19 cellular contexts compared by ENCODE assay signal in the genomic region with DNA sequence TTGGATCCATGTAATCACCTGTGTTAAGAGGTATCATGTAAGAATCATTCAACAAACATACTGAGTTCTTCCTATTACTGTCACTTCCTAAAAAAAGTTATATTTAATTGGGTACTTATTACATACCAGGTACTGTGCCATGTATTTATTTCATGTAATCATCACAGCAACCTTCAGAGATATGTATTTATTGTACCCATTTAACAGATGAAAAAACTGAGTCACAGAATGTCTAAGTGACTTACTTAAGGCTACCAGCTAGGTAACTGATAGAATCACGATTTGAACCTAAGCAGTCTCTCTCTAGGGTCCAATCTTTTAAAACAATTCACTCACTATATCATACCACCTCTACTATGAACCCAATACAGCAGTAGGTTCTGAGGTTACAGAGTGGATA. TPM values are rescaled to one million over a fixed set of nuclear protein-coding genes. Genes with fewer than 3 reads are reported as not detected.
DNase-seq lines count a peak whose midpoint lies in the region; ATAC-seq and TF ChIP-seq lines count a peak whose summit lies in the region.
"Had no signal": no experiment of that assay in that cellular context is flagged by ENCODE, and none has a peak within 500 bp of the region (broad histone marks: within the 10 kb centered on the region; RNA-seq: fewer than 3 reads in every experiment).

No MANE protein-coding gene starts in this region.

- H3K4me1 ChIP-seq in CD8-positive, alpha-beta T cell (ENCODE audit: insufficient read depth, low read length), result peaks cover 44% of the 10 kb centered on the region
- H3K4me1 ChIP-seq in effector memory CD4-positive, alpha-beta T cell (ENCODE audit: control insufficient read depth, insufficient read depth, low read length, poor library complexity, severe bottlenecking), result peaks cover 37% of the 10 kb centered on the region

- H3K36me3 Mint-ChIP-seq in T-helper 1 cell treated with Interleukin-12 subunit alpha and Interleukin-12 subunit beta and Interleukin-4 antibody, amounts not matched to agents 30 μg/mL and 1 μg/mL, for 36 hours (ENCODE audit: low read depth), result peaks cover 57% of the 10 kb centered on the region
- H3K36me3 Mint-ChIP-seq in CD8-positive, alpha-beta T cell, result peaks cover 62% of the 10 kb centered on the region
- H3K36me3 Mint-ChIP-seq in activated naive CD4-positive, alpha-beta T cell treated with anti-CD3 and anti-CD28 coated beads, Interleukin-2, amount 50 U/mL, for 72 hours, result peaks cover 67 to 69% of the 10 kb centered on the region in 2 donors
- peaks cover 7% of the 10 kb centered on the region for H3K36me3 Mint-ChIP-seq in natural killer cell

- no peak for TF ChIP-seq CTCF in CD8-positive, alpha-beta T cell (IDR thresholded peaks at IDR 0.05)
- no peak for TF ChIP-seq CTCF in natural killer cell (IDR thresholded peaks at IDR 0.05)

- peaks cover 50% of the 10 kb centered on the region for H3K4me1 Mint-ChIP-seq in T-helper 1 cell treated with Interleukin-12 subunit alpha and Interleukin-12 subunit beta and Interleukin-4 antibody, amounts not matched to agents 30 μg/mL and 1 μg/mL, for 36 hours (ENCODE audit: low read depth)
- peaks cover 64% of the 10 kb centered on the region for H3K4me1 Mint-ChIP-seq in CD8-positive, alpha-beta T cell (ENCODE audit: low read depth)
- peaks cover 53 to 79% of the 10 kb centered on the region in 2 donors for H3K4me1 Mint-ChIP-seq in natural killer cell

- no peaks in the 10 kb centered on the region for H3K27me3 Mint-ChIP-seq in T-helper 1 cell treated with Interleukin-12 subunit alpha and Interleukin-12 subunit beta and Interleukin-4 antibody, amounts not matched to agents 30 μg/mL and 1 μg/mL, for 36 hours (ENCODE audit: low read depth)
- no peaks in the 10 kb centered on the region for H3K27me3 Mint-ChIP-seq in CD8-positive, alpha-beta T cell (ENCODE audit: low read depth)
- no peaks in the 10 kb centered on the region for H3K27me3 Mint-ChIP-seq in natural killer cell (ENCODE audit: low read depth in 2 of 2)

- H3K27me3 ChIP-seq in CD8-positive, alpha-beta T cell (ENCODE audit: insufficient read depth, low read length), result no peaks in the 10 kb centered on the region
- H3K27me3 ChIP-seq in effector memory CD4-positive, alpha-beta T cell (replicated peaks; ENCODE audit: control insufficient read depth, insufficient read depth, low read length, poor library complexity, severe bottlenecking), result no peaks in the 10 kb centered on the region
- H3K27me3 ChIP-seq: ascending aorta, sigmoid colon had no signal

- ATAC-seq in CD8-positive, alpha-beta T cell, result no peak
- no peak for ATAC-seq in activated naive CD4-positive, alpha-beta T cell treated with anti-CD3 and anti-CD28 coated beads, Interleukin-2, amount 50 U/mL, for 72 hours
- ATAC-seq in natural killer cell, result no peak
- ATAC-seq in GM21619 (IDR thresholded peaks at IDR 0.05; ENCODE audit: unreplicated experiment), result no peak
- ATAC-seq: WTC11 had no signal

- CTCF ChIA-PET in CD8-positive, alpha-beta T cell (lab: Charles Lee), result interaction anchor here (0.6 to 5.5 kb wide), 5 partner anchors 16 to 287 kb away, joined by 3 to 53 read pairs (median 4); a partner anchor contains a TSS

- H3K4me3 Mint-ChIP-seq in T-helper 1 cell treated with Interleukin-12 subunit alpha and Interleukin-12 subunit beta and Interleukin-4 antibody, amounts not matched to agents 30 μg/mL and 1 μg/mL, for 36 hours, result peak overlapping the region; percentile 49
- H3K4me3 Mint-ChIP-seq in CD8-positive, alpha-beta T cell, result peak overlapping the region; percentile 15
- H3K4me3 Mint-ChIP-seq in natural killer cell, result peak overlapping the region; percentile 62

- H3K9me3 Mint-ChIP-seq in T-helper 1 cell treated with Interleukin-12 subunit alpha and Interleukin-12 subunit beta and Interleukin-4 antibody, amounts not matched to agents 30 μg/mL and 1 μg/mL, for 36 hours, result no peaks in the 10 kb centered on the region
- H3K9me3 Mint-ChIP-seq in CD8-positive, alpha-beta T cell, result no peaks in the 10 kb centered on the region
- no peaks in the 10 kb centered on the region for H3K9me3 Mint-ChIP-seq in activated naive CD4-positive, alpha-beta T cell treated with anti-CD3 and anti-CD28 coated beads, Interleukin-2, amount 50 U/mL, for 72 hours
- H3K9me3 Mint-ChIP-seq in natural killer cell, result no peaks in the 10 kb centered on the region
- H3K9me3 Mint-ChIP-seq: WTC11 had no signal

- POLR2A ChIA-PET in CD8-positive, alpha-beta T cell (lab: Charles Lee), result interaction anchor here (0.7 kb wide), 1 partner anchor 30 kb away, joined by 3 read pairs; no protein-coding TSS in a partner anchor

- DNase-seq in T-helper 1 cell (no peak), natural killer cell (no peak), HuH-7 (ENCODE audit: low spot score) (no peak)
- no peak for DNase-seq in CD8-positive, alpha-beta T cell
- no peak for DNase-seq in activated naive CD4-positive, alpha-beta T cell treated with anti-CD3 and anti-CD28 coated beads, Interleukin-2, amount 50 U/mL, for 72 hours (ENCODE audit: low spot score in 2 of 2)
- no peak for DNase-seq in effector memory CD4-positive, alpha-beta T cell
- DNase-seq: cortex of kidney; HCEC 1CT; islet precursor cell; mesendoderm; nucleus accumbens; PC-9; sigmoid colon; stimulated activated CD4-positive, alpha-beta T cell treated with anti-CD3 and anti-CD28 coated beads, Interleukin-2, amount 100 ng/mL, for 24 hours had no signal

- no peaks in the 10 kb centered on the region for H3K9me3 ChIP-seq in CD8-positive, alpha-beta T cell (ENCODE audit: low read length)
- no peaks in the 10 kb centered on the region for H3K9me3 ChIP-seq in effector memory CD4-positive, alpha-beta T cell (ENCODE audit: control insufficient read depth, low read length)
- H3K9me3 ChIP-seq: ascending aorta, sigmoid colon had no signal

- no peak overlapping the region for H3K4me3 ChIP-seq in CD8-positive, alpha-beta T cell (ENCODE audit: low read depth, low read length)
- no peak overlapping the region for H3K4me3 ChIP-seq in effector memory CD4-positive, alpha-beta T cell (ENCODE audit: insufficient read depth, low read depth, low read length, poor library complexity, severe bottlenecking)
- H3K4me3 ChIP-seq: ascending aorta, PC-9, sigmoid colon had no signal

- no peak overlapping the region for H3K27ac ChIP-seq in CD8-positive, alpha-beta T cell (ENCODE audit: low read depth, low read length)
- H3K27ac ChIP-seq in effector memory CD4-positive, alpha-beta T cell (ENCODE audit: insufficient read depth, low read length, poor library complexity, severe bottlenecking), result no peak overlapping the region
- H3K27ac ChIP-seq: PC-9 had no signal

- intact Hi-C loops in CD8-positive, alpha-beta T cell (cut with DNase I, micrococcal nuclease), result loop anchor here in 1 of 2 experiments (10.0 kb wide), 1 partner anchor 820 kb away; a partner anchor contains a TSS
- intact Hi-C loops in natural killer cell (cut with micrococcal nuclease), result no loop called here

- H3K36me3 ChIP-seq in CD8-positive, alpha-beta T cell (ENCODE audit: insufficient read depth, low read length), result peaks cover 13% of the 10 kb centered on the region
- H3K36me3 ChIP-seq in effector memory CD4-positive, alpha-beta T cell (ENCODE audit: control insufficient read depth, insufficient read depth, low read length), result peaks cover 18% of the 10 kb centered on the region

- H3K27ac Mint-ChIP-seq in T-helper 1 cell treated with Interleukin-12 subunit alpha and Interleukin-12 subunit beta and Interleukin-4 antibody, amounts not matched to agents 30 μg/mL and 1 μg/mL, for 36 hours, result peak overlapping the region; percentile 66
- no peak overlapping the region for H3K27ac Mint-ChIP-seq in CD8-positive, alpha-beta T cell
- peak overlapping the region; percentile 27 to 65 for H3K27ac Mint-ChIP-seq in activated naive CD4-positive, alpha-beta T cell treated with anti-CD3 and anti-CD28 coated beads, Interleukin-2, amount 50 U/mL, for 72 hours
- peak overlapping the region; percentile 94 for H3K27ac Mint-ChIP-seq in natural killer cell
- H3K27ac Mint-ChIP-seq: WTC11 had no signal

RNA-seq across cellular contexts. Expression of a gene that starts 2.0 kb away (rescaled TPM):
- total RNA-seq in CD8-positive, alpha-beta T cell, result 10 to 100 TPM; 90.1 to 91.0 TPM
- 100 to 1,000 TPM; 452 to 507 TPM for total RNA-seq in activated naive CD4-positive, alpha-beta T cell treated with anti-CD3 and anti-CD28 coated beads, Interleukin-2, amount 50 U/mL, for 72 hours
- 100 to 1,000 TPM; 193 to 237 (median 234) TPM for total RNA-seq in natural killer cell

RNA-seq across cellular contexts. Expression of a gene that starts 2.8 kb away (rescaled TPM):
- 10 to 100 TPM; 45.4 to 51.7 TPM for total RNA-seq in CD8-positive, alpha-beta T cell
- 10 to 100 TPM; 81.5 to 90.7 TPM for total RNA-seq in activated naive CD4-positive, alpha-beta T cell treated with anti-CD3 and anti-CD28 coated beads, Interleukin-2, amount 50 U/mL, for 72 hours
- 100 to 1,000 TPM in 2 of 3 donors, 10 to 100 TPM in 1; 96.9 to 134 (median 125) TPM for total RNA-seq in natural killer cell

RNA-seq across cellular contexts. Expression of a gene that starts 3.1 kb away (rescaled TPM):
- total RNA-seq in CD8-positive, alpha-beta T cell, result 10 to 100 TPM in 1 of 2 experiments, 1 to 10 TPM in 1; 7.8 to 10.4 TPM
- 10 to 100 TPM; 36.8 to 64.2 TPM for total RNA-seq in activated naive CD4-positive, alpha-beta T cell treated with anti-CD3 and anti-CD28 coated beads, Interleukin-2, amount 50 U/mL, for 72 hours
- 10 to 100 TPM in 2 of 3 donors, 1 to 10 TPM in 1; 9.3 to 12.3 (median 12.0) TPM for total RNA-seq in natural killer cell

RNA-seq across cellular contexts. Expression of a gene that starts 8.5 kb away (rescaled TPM):
- 100 to 1,000 TPM; 200 to 207 TPM for total RNA-seq in CD8-positive, alpha-beta T cell
- 100 to 1,000 TPM; 355 to 401 TPM for total RNA-seq in activated naive CD4-positive, alpha-beta T cell treated with anti-CD3 and anti-CD28 coated beads, Interleukin-2, amount 50 U/mL, for 72 hours
- 100 to 1,000 TPM; 315 to 345 (median 318) TPM for total RNA-seq in natural killer cell

RNA-seq across cellular contexts. Expression of a gene that starts 14.0 kb away (rescaled TPM):
- total RNA-seq in CD8-positive, alpha-beta T cell, result 1 to 10 TPM; 1.7 to 2.4 TPM
- total RNA-seq in activated naive CD4-positive, alpha-beta T cell treated with anti-CD3 and anti-CD28 coated beads, Interleukin-2, amount 50 U/mL, for 72 hours, result 1 to 10 TPM in 1 of 2 donors, under 1 TPM in 1; 0.49 to 2.2 TPM
- total RNA-seq in natural killer cell, result 1 to 10 TPM in 2 of 3 donors, under 1 TPM in 1; 0.80 to 2.8 (median 2.3) TPM
- total RNA-seq: ascending aorta, HT1080, WTC11 had no signal
